19 cellular contexts compared by ENCODE assay signal in genomic region chr13:106513025-106513424, GRCh38. TPM values are rescaled to one million over a fixed set of nuclear protein-coding genes. Genes with fewer than 3 reads are reported as not detected.
DNase-seq lines count a peak whose midpoint lies in the region; ATAC-seq and TF ChIP-seq lines count a peak whose summit lies in the region.
"Had no signal": no experiment of that assay in that cellular context is flagged by ENCODE, and none has a peak within 500 bp of the region (broad histone marks: within the 10 kb centered on the region; RNA-seq: fewer than 3 reads in every experiment).

No MANE protein-coding gene starts in this region.

- H3K36me3 ChIP-seq in GM23338 (ENCODE audit: insufficient read depth) (no peaks in the 10 kb centered on the region), RWPE2 (ENCODE audit: low read depth) (peaks cover 61% of the 10 kb centered on the region), osteoblast (ENCODE audit: insufficient read depth, low read length) (peaks cover 14% of the 10 kb centered on the region), right atrium auricular region (no peaks in the 10 kb centered on the region), MM.1S (replicated peaks; ENCODE audit: insufficient read depth, low read length) (no peaks in the 10 kb centered on the region)

- H3K27ac Mint-ChIP-seq in GM23338, result peak overlapping the region; percentile 68; the same call in 1 of the 2 replicates
- H3K27ac Mint-ChIP-seq: activated naive CD8-positive, alpha-beta T cell; naive B cell had no signal

- H4K20me1 ChIP-seq in GM23338 (replicated peaks; ENCODE audit: insufficient read depth), result no peaks in the 10 kb centered on the region
- H4K20me1 ChIP-seq in osteoblast (ENCODE audit: insufficient read depth, low read length), result no peaks in the 10 kb centered on the region
- H4K20me1 ChIP-seq in MM.1S (ENCODE audit: insufficient read depth, low read length), result no peaks in the 10 kb centered on the region

- H3K9me3 ChIP-seq in RWPE2 (ENCODE audit: severe bottlenecking) (no peaks in the 10 kb centered on the region), osteoblast (ENCODE audit: low read depth, low read length) (no peaks in the 10 kb centered on the region), right atrium auricular region (no peaks in the 10 kb centered on the region), MM.1S (replicated peaks; ENCODE audit: insufficient read depth, low read length) (no peaks in the 10 kb centered on the region)

- no peak overlapping the region for H3K4me3 ChIP-seq in GM23338
- H3K4me3 ChIP-seq in RWPE2 (ENCODE audit: severe bottlenecking), result no peak overlapping the region
- H3K4me3 ChIP-seq in osteoblast (ENCODE audit: insufficient read depth, low read length), result no peak overlapping the region
- H3K4me3 ChIP-seq in right atrium auricular region, result no peak overlapping the region
- H3K4me3 ChIP-seq in MM.1S (ENCODE audit: low read length), result no peak overlapping the region

- no peaks in the 10 kb centered on the region for H3K27me3 ChIP-seq in GM23338 (ENCODE audit: insufficient read depth)
- H3K27me3 ChIP-seq in RWPE2 (ENCODE audit: insufficient read depth, poor library complexity, severe bottlenecking), result no peaks in the 10 kb centered on the region
- H3K27me3 ChIP-seq in osteoblast (ENCODE audit: insufficient read depth, low read length), result no peaks in the 10 kb centered on the region
- no peaks in the 10 kb centered on the region for H3K27me3 ChIP-seq in right atrium auricular region
- H3K27me3 ChIP-seq in MM.1S (replicated peaks; ENCODE audit: insufficient read depth, low read length), result no peaks in the 10 kb centered on the region
- H3K27me3 ChIP-seq: BE2C had no signal

- no peaks in the 10 kb centered on the region for H3K27me3 Mint-ChIP-seq in GM23338 (ENCODE audit: insufficient read depth, low read depth, poor library complexity)

- ATAC-seq in GM23338 (no peak), RWPE2 (ENCODE audit: low read depth) (peak; percentile 52)

- no peaks in the 10 kb centered on the region for H3K9me3 Mint-ChIP-seq in GM23338
- H3K9me3 Mint-ChIP-seq: naive B cell had no signal

- no peak overlapping the region for H3K9ac ChIP-seq in MM.1S (ENCODE audit: low read length)

- peaks cover 49% of the 10 kb centered on the region for H3K4me1 ChIP-seq in GM23338 (ENCODE audit: insufficient read depth)
- H3K4me1 ChIP-seq in RWPE2 (ENCODE audit: insufficient read depth, poor library complexity, severe bottlenecking), result peaks cover 57% of the 10 kb centered on the region
- peaks cover 14% of the 10 kb centered on the region for H3K4me1 ChIP-seq in osteoblast (ENCODE audit: insufficient read depth, low read length)
- H3K4me1 ChIP-seq in right atrium auricular region, result no peaks in the 10 kb centered on the region
- H3K4me1 ChIP-seq in MM.1S (ENCODE audit: low read length), result no peaks in the 10 kb centered on the region

- H3K36me3 Mint-ChIP-seq in GM23338 (ENCODE audit: low read depth), result peaks cover 17% of the 10 kb centered on the region; the same call in 2 of the 3 replicates
- H3K36me3 Mint-ChIP-seq: activated naive CD8-positive, alpha-beta T cell; naive B cell had no signal

- H3K79me2 ChIP-seq in GM23338 (replicated peaks; ENCODE audit: insufficient read depth), result peaks cover 76% of the 10 kb centered on the region
- H3K79me2 ChIP-seq in osteoblast (ENCODE audit: insufficient read depth, low read length), result peaks cover 71% of the 10 kb centered on the region
- H3K79me2 ChIP-seq in MM.1S (ENCODE audit: low read length), result no peaks in the 10 kb centered on the region

- no peaks in the 10 kb centered on the region for H3K9me2 ChIP-seq in GM23338 (ENCODE audit: insufficient read depth)
- H3K9me2 ChIP-seq in MM.1S (replicated peaks; ENCODE audit: insufficient read depth, low read length), result no peaks in the 10 kb centered on the region

- TF ChIP-seq CTCF in GM23338 (conservative IDR thresholded peaks at IDR 0.05; ENCODE audit: low read depth in 2 of 2), result no peak
- no peak for TF ChIP-seq CTCF in RWPE2 (IDR thresholded peaks at IDR 0.05; ENCODE audit: poor library complexity, severe bottlenecking)
- TF ChIP-seq CTCF in osteoblast (IDR thresholded peaks at IDR 0.05; ENCODE audit: extremely low read depth, low read depth, low read length), result no peak
- TF ChIP-seq CTCF in right atrium auricular region (IDR thresholded peaks at IDR 0.05), result no peak
- TF ChIP-seq CTCF in MM.1S (IDR thresholded peaks at IDR 0.05; ENCODE audit: low read length), result no peak

- H3K4me3 Mint-ChIP-seq in GM23338, result no peak overlapping the region
- H3K4me3 Mint-ChIP-seq: activated naive CD8-positive, alpha-beta T cell; naive B cell had no signal

- H3K4me1 Mint-ChIP-seq in GM23338, result peaks cover 42% of the 10 kb centered on the region
- H3K4me1 Mint-ChIP-seq: naive B cell had no signal

- DNase-seq in GM23338 (ENCODE audit: low spot score) (no peak), RWPE2 (ENCODE audit: low spot score) (no peak), fibroblast of peridontal ligament (ENCODE audit: extremely low read depth) (peak; percentile 52), osteoblast (ENCODE audit: insufficient read length, low spot score, missing footprints) (no peak), GDM1 (lab: John Stamatoyannopoulos, UW) (no peak), right atrium auricular region (ENCODE audit: low spot score) (no peak), MM.1S (no peak), NCI-H510A (lab: John Stamatoyannopoulos, UW) (no peak)
- DNase-seq: activated CD4-positive, CD25-positive, alpha-beta regulatory T cell; activated CD8-positive, alpha-beta memory T cell treated with anti-CD3 and anti-CD28 coated beads, Interleukin-2, amount 50 U/mL, for 4 hours; BE2C; cortex of kidney; DMS53; islet precursor cell; KBM-7; naive B cell; retina; stimulated activated naive CD4-positive, alpha-beta T cell treated with Interleukin-2 at 50 U/mL for 16 hours had no signal

- H3K27ac ChIP-seq in GM23338 (ENCODE audit: low read depth) (peak overlapping the region; percentile 14; the same call in 1 of the 2 replicates), RWPE2 (ENCODE audit: poor library complexity, severe bottlenecking) (peak overlapping the region; percentile 32), osteoblast (ENCODE audit: low read depth, low read length) (no peak overlapping the region), right atrium auricular region (no peak overlapping the region), MM.1S (ENCODE audit: low read length) (no peak overlapping the region)

- H2AFZ ChIP-seq in GM23338, result no peak overlapping the region
- peak overlapping the region; percentile 25 for H2AFZ ChIP-seq in osteoblast (ENCODE audit: low read length)
- no peak overlapping the region for H2AFZ ChIP-seq in MM.1S (ENCODE audit: low read length)

- H3F3A ChIP-seq in GM23338 (replicated peaks; ENCODE audit: low read depth) (no peaks in the 10 kb centered on the region), MM.1S (ENCODE audit: insufficient read depth, low read length) (no peaks in the 10 kb centered on the region)

- H3K4me2 ChIP-seq in GM23338 (peak overlapping the region; percentile 35; the same call in 1 of the 2 replicates), osteoblast (ENCODE audit: insufficient read depth, low read length) (peak overlapping the region; percentile 11), MM.1S (ENCODE audit: low read depth, low read length) (no peak overlapping the region)

RNA-seq across cellular contexts. Expression of gene EFNB2, which starts 22.4 kb away (rescaled TPM):
- 8.3 and 10.9 TPM in 2 replicates for total RNA-seq in GM23338 (2014; rRNA removed; shearing (Covaris generic))
- polyA plus RNA-seq in GM23338 (2016; fragmentation: Nextera tagmentation; extraction: Ambion mirVana), result 5.5 and 5.7 TPM in 2 replicates
- total RNA-seq in osteoblast (10.0 and 17.0 TPM in 2 replicates), right atrium auricular region (10 to 100 TPM; 15.5 to 17.4 TPM)

RNA-seq across cellular contexts. Expression of gene ARGLU1, which starts 54.9 kb away (rescaled TPM):
- 92.2 and 108 TPM in 2 replicates for total RNA-seq in GM23338 (2014; rRNA removed; shearing (Covaris generic))
- polyA plus RNA-seq in GM23338 (2016; fragmentation: Nextera tagmentation; extraction: Ambion mirVana), result 159 and 166 TPM in 2 replicates
- total RNA-seq in osteoblast (42.0 and 51.0 TPM in 2 replicates), right atrium auricular region (10 to 100 TPM; 26.1 to 39.9 TPM)

Comparison
In these comparisons a context has a peak if more than half of its experiments do, and no peak if none do; other contexts are left out.
1. H3K27ac ChIP-seq: peak in GM23338 (single experiment) and RWPE2 (single experiment); none in osteoblast (single experiment), right atrium auricular region (0 of 2) and MM.1S (single experiment).